Comparison of ENCODE assay signal across 10 cellular contexts in the genomic region with DNA sequence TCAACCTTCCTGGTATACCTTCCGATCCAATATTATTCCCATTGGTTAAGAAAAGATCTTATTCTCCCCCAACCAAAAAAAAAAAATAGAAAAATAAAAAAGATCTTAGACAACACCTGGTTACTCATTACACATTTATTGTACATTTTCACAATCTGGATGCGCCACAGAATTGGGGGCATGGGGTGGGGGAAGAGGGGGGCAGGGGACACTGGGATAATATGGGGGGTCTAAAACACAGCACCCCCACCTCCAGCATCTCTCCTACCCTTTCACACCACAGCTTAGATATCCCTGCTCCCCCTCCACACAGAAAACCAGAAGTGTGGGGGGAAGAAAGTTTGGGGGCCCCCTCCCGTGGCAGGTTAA. TPM values are rescaled to one million over a fixed set of nuclear protein-coding genes. Genes with fewer than 3 reads are reported as not detected.
A peak's percentile ranks its signal among the peaks of the same experiment; 100 is the strongest.
DNase-seq lines count a peak whose midpoint lies in the region; ATAC-seq and TF ChIP-seq lines count a peak whose summit lies in the region.
"Had no signal": no experiment of that assay in that cellular context is flagged by ENCODE, and none has a peak within 500 bp of the region (broad histone marks: within the 10 kb centered on the region; RNA-seq: fewer than 3 reads in every experiment).

No MANE protein-coding gene starts in this region.

- H3K36me3 ChIP-seq in left ventricle myocardium inferior (peaks cover 24% of the 10 kb centered on the region), body of pancreas (replicated peaks in 1 of 2; ENCODE audit: insufficient read depth in 1 of 2, low read depth in 2 of 2) (no peaks in the 10 kb centered on the region), neural progenitor cell (peaks cover 4% of the 10 kb centered on the region), vagina (peaks cover 0 to 5% of the 10 kb centered on the region in 2 donors)

- DNase-seq in left ventricle myocardium inferior (no peak), Right ventricle myocardium superior (no peak), body of pancreas (no peak), neural progenitor cell (ENCODE audit: low spot score) (no peak), vagina (ENCODE audit: extremely low spot score in 2 of 2) (no peak), amygdala (lab: John Stamatoyannopoulos, UW) (no peak)
- DNase-seq in activated CD4-positive, alpha-beta T cell treated with anti-CD3 and anti-CD28 coated beads for 1 hour = no peak

- no peak for ATAC-seq in Right ventricle myocardium superior (ENCODE audit: poor library complexity)
- ATAC-seq in body of pancreas = no peak
- ATAC-seq in HG02840 (IDR thresholded peaks at IDR 0.05; ENCODE audit: low FRiP score, unreplicated experiment) = no peak

- intact Hi-C loops in left ventricle myocardium inferior (cut with micrococcal nuclease) = no loop called here
- intact Hi-C loops in Right ventricle myocardium superior (cut with DNase I) = no loop called here
- intact Hi-C loops in body of pancreas (cut with DNase I) = no loop called here
- intact Hi-C loops in vagina (cut with DNase I) = no loop called here

- no peak overlapping the region for H3K4me2 ChIP-seq in neural progenitor cell

- peak overlapping the region; percentile 100 for H3K27ac ChIP-seq in left ventricle myocardium inferior (replicated peaks)
- H3K27ac ChIP-seq in body of pancreas = peak overlapping the region in 3 of 4 donors; percentile 98 to 100 (median 99)
- no peak overlapping the region for H3K27ac ChIP-seq in neural progenitor cell
- H3K27ac ChIP-seq in vagina = peak overlapping the region; percentile 100
- H3K27ac ChIP-seq: SJSA1 had no signal

- 46% methylated on average over 3 of the region's 3 CpGs for WGBS in body of pancreas, 2 donors

- no peak overlapping the region for H3K27ac Mint-ChIP-seq in neural progenitor cell

- H3K4me3 ChIP-seq in left ventricle myocardium inferior (no peak overlapping the region), body of pancreas (no peak overlapping the region), neural progenitor cell (no peak overlapping the region), vagina (no peak overlapping the region)
- H3K4me3 ChIP-seq: SJSA1 had no signal

- H2AFZ ChIP-seq in neural progenitor cell (replicated peaks) = no peak overlapping the region

- H4K20me1 ChIP-seq in neural progenitor cell (ENCODE audit: low read depth) = peaks cover 39% of the 10 kb centered on the region

- no peaks in the 10 kb centered on the region for H3K27me3 ChIP-seq in left ventricle myocardium inferior (ENCODE audit: low read depth)
- H3K27me3 ChIP-seq in body of pancreas = no peaks in the 10 kb centered on the region
- H3K27me3 ChIP-seq in neural progenitor cell = no peaks in the 10 kb centered on the region
- H3K27me3 ChIP-seq in vagina = no peaks in the 10 kb centered on the region
- H3K27me3 ChIP-seq: SJSA1 had no signal

- peaks cover 80% of the 10 kb centered on the region for H3K4me1 ChIP-seq in left ventricle myocardium inferior
- peaks cover 62% of the 10 kb centered on the region for H3K4me1 ChIP-seq in body of pancreas
- H3K4me1 ChIP-seq in neural progenitor cell = peaks cover 28% of the 10 kb centered on the region
- H3K4me1 ChIP-seq in vagina = peaks cover 52% of the 10 kb centered on the region

- no peaks in the 10 kb centered on the region for H3K9me3 Mint-ChIP-seq in neural progenitor cell

- peaks cover 69% of the 10 kb centered on the region for H3F3A ChIP-seq in neural progenitor cell (ENCODE audit: low read depth)

- TF ChIP-seq POLR2A in body of pancreas (IDR thresholded peaks at IDR 0.05) (no peak), vagina (IDR thresholded peaks at IDR 0.05) (no peak)

- peaks cover 19% of the 10 kb centered on the region for H3K79me2 ChIP-seq in neural progenitor cell (ENCODE audit: low read depth)

- H3K9me3 ChIP-seq in left ventricle myocardium inferior (replicated peaks) = no peaks in the 10 kb centered on the region
- H3K9me3 ChIP-seq in body of pancreas = no peaks in the 10 kb centered on the region
- no peaks in the 10 kb centered on the region for H3K9me3 ChIP-seq in neural progenitor cell (ENCODE audit: low read depth)
- H3K9me3 ChIP-seq in vagina = no peaks in the 10 kb centered on the region
- H3K9me3 ChIP-seq: SJSA1 had no signal

- peaks cover 29% of the 10 kb centered on the region for H3K4me1 Mint-ChIP-seq in neural progenitor cell

- TF ChIP-seq CTCF in left ventricle myocardium inferior (IDR thresholded peaks at IDR 0.05; ENCODE audit: borderline replicate concordance) = no peak
- no peak for TF ChIP-seq CTCF in body of pancreas (IDR thresholded peaks at IDR 0.05)
- TF ChIP-seq CTCF in neural progenitor cell (IDR thresholded peaks at IDR 0.05) = no peak
- peak in 1 of 3 experiments; percentile 5 for TF ChIP-seq CTCF in vagina (IDR thresholded peaks at IDR 0.05)

- peaks cover 5% of the 10 kb centered on the region for H3K27me3 Mint-ChIP-seq in neural progenitor cell (ENCODE audit: insufficient read depth, low read depth)

- no peak overlapping the region for H3K9ac ChIP-seq in neural progenitor cell

- peaks cover 7% of the 10 kb centered on the region for H3K36me3 Mint-ChIP-seq in neural progenitor cell

- H3K4me3 Mint-ChIP-seq in neural progenitor cell = peak overlapping the region; percentile 71

RNA-seq across cellular contexts. Expression of a gene that starts 3.7 kb away (rescaled TPM):
- total RNA-seq in left ventricle myocardium inferior (59.6 TPM), Right ventricle myocardium superior (54.8 TPM), body of pancreas (10 to 100 TPM; 16.3 to 26.4 TPM), neural progenitor cell (ENCODE audit: low replicate concordance) (9.4 and 11.7 TPM in 2 replicates), vagina (35.6 TPM)

RNA-seq across cellular contexts. Expression of a gene that starts 6.8 kb away (rescaled TPM):
- total RNA-seq in left ventricle myocardium inferior (109 TPM), Right ventricle myocardium superior (124 TPM), body of pancreas (10 to 100 TPM; 27.5 to 78.8 TPM), neural progenitor cell (ENCODE audit: low replicate concordance) (3.2 and 11.4 TPM in 2 replicates), vagina (215 TPM)

RNA-seq across cellular contexts. Expression of a gene that starts 17.2 kb away (rescaled TPM):
- 7.9 TPM for total RNA-seq in left ventricle myocardium inferior
- total RNA-seq in Right ventricle myocardium superior = 7.1 TPM
- total RNA-seq in body of pancreas = 10 to 100 TPM in 1 of 2 donors, 1 to 10 TPM in 1; 7.6 to 12.7 TPM
- total RNA-seq in neural progenitor cell (ENCODE audit: low replicate concordance) = 26.0 and 45.5 TPM in 2 replicates
- total RNA-seq in vagina = 20.6 TPM

RNA-seq across cellular contexts. Expression of a gene that starts 31.0 kb away (rescaled TPM):
- total RNA-seq in left ventricle myocardium inferior (8.4 TPM), Right ventricle myocardium superior (8.5 TPM), body of pancreas (10 to 100 TPM; 11.9 to 16.2 TPM), neural progenitor cell (ENCODE audit: low replicate concordance) (0.71 and 4.1 TPM in 2 replicates), vagina (9.6 TPM)

RNA-seq across cellular contexts. Expression of a gene that starts 35.1 kb away (rescaled TPM):
- total RNA-seq in left ventricle myocardium inferior (not detected), Right ventricle myocardium superior (0.13 TPM), body of pancreas (not detected), neural progenitor cell (ENCODE audit: low replicate concordance) (2.0 TPM in 1 of 2 replicates, not detected in the other), vagina (not detected)
- total RNA-seq: kidney epithelial cell, SJSA1 had no signal
